10 cellular contexts compared by ENCODE assay signal in genomic region chr3:194521514-194522260, GRCh38. TPM values are rescaled to one million over a fixed set of nuclear protein-coding genes. Genes with fewer than 3 reads are reported as not detected.
DNase-seq lines count a peak whose midpoint lies in the region; ATAC-seq and TF ChIP-seq lines count a peak whose summit lies in the region.
"Had no signal": no experiment of that assay in that cellular context is flagged by ENCODE, and none has a peak within 500 bp of the region (broad histone marks: within the 10 kb centered on the region; RNA-seq: fewer than 3 reads in every experiment).

No MANE protein-coding gene starts in this region.

- H3K4me1 ChIP-seq in adipocyte (ENCODE audit: control insufficient read depth, insufficient read depth, low read length) (peaks cover 36% of the 10 kb centered on the region), mucosa of descending colon (ENCODE audit: low read depth) (peaks cover 3% of the 10 kb centered on the region), esophagus muscularis mucosa (peaks cover 3 to 21% (median 14%) of the 10 kb centered on the region in 4 donors)
- H3K4me1 ChIP-seq: testis had no signal

- intact Hi-C loops in mucosa of descending colon (cut with DNase I, micrococcal nuclease), result no loop called here
- intact Hi-C loops in esophagus muscularis mucosa (cut with DNase I), result no loop called here

- DNase-seq in HCEC 1CT, result peak; percentile 74
- peak; percentile 72 for DNase-seq in adipocyte (ENCODE audit: low read depth)
- DNase-seq in fibroblast of pulmonary artery (ENCODE audit: low read depth), result peak; percentile 95
- peak; percentile 64 for DNase-seq in retinal pigment epithelial cell (ENCODE audit: low read depth)
- no peak for DNase-seq in COLO668 (lab: John Stamatoyannopoulos, UW; ENCODE audit: unreplicated experiment)
- no peak for DNase-seq in mucosa of descending colon
- DNase-seq in esophagus muscularis mucosa (ENCODE audit: extremely low spot score), result no peak
- DNase-seq: effector memory CD8-positive, alpha-beta T cell; T-helper 9 cell; testis had no signal

- no peaks in the 10 kb centered on the region for H3K36me3 ChIP-seq in adipocyte (ENCODE audit: control insufficient read depth, insufficient read depth, low read length, severe bottlenecking)
- H3K36me3 ChIP-seq in mucosa of descending colon (ENCODE audit: low read depth), result no peaks in the 10 kb centered on the region
- no peaks in the 10 kb centered on the region for H3K36me3 ChIP-seq in esophagus muscularis mucosa

- 85% methylated on average over 2 of the region's 2 CpGs for WGBS in esophagus muscularis mucosa

- H3K9ac ChIP-seq in adipocyte (ENCODE audit: low read length), result peak overlapping the region; percentile 23

- no peak for TF ChIP-seq EP300 in esophagus muscularis mucosa (IDR thresholded peaks at IDR 0.05)

- H3K27ac ChIP-seq in esophagus muscularis mucosa (replicated peaks in 1 of 4), result no peak overlapping the region
- H3K27ac ChIP-seq: testis had no signal

- no peak for TF ChIP-seq POLR2A in esophagus muscularis mucosa (IDR thresholded peaks at IDR 0.05; ENCODE audit: low read depth)

- no peak for ATAC-seq in mucosa of descending colon
- ATAC-seq: effector memory CD8-positive, alpha-beta T cell had no signal

- H3K9me3 ChIP-seq in adipocyte (ENCODE audit: control insufficient read depth, low read length), result no peaks in the 10 kb centered on the region
- no peaks in the 10 kb centered on the region for H3K9me3 ChIP-seq in mucosa of descending colon
- no peaks in the 10 kb centered on the region for H3K9me3 ChIP-seq in esophagus muscularis mucosa
- H3K9me3 ChIP-seq: testis had no signal

- H3K4me3 ChIP-seq in adipocyte (ENCODE audit: low read length), result no peak overlapping the region
- peak overlapping the region; percentile 48 for H3K4me3 ChIP-seq in fibroblast of pulmonary artery (replicated peaks; ENCODE audit: low read depth, low read length)
- no peak overlapping the region for H3K4me3 ChIP-seq in retinal pigment epithelial cell (ENCODE audit: low read length)
- no peak overlapping the region for H3K4me3 ChIP-seq in mucosa of descending colon
- no peak overlapping the region for H3K4me3 ChIP-seq in esophagus muscularis mucosa
- H3K4me3 ChIP-seq: testis had no signal

- H3K27me3 ChIP-seq in adipocyte (replicated peaks; ENCODE audit: control insufficient read depth, insufficient read depth, low read length) (no peaks in the 10 kb centered on the region), esophagus muscularis mucosa (no peaks in the 10 kb centered on the region)
- H3K27me3 ChIP-seq: testis had no signal

- TF ChIP-seq CTCF in fibroblast of pulmonary artery (IDR thresholded peaks at IDR 0.05; ENCODE audit: low read length, missing control alignments) (no peak), retinal pigment epithelial cell (conservative IDR thresholded peaks at IDR 0.05; ENCODE audit: low read depth, low read length) (no peak), mucosa of descending colon (IDR thresholded peaks at IDR 0.05) (no peak), esophagus muscularis mucosa (IDR thresholded peaks at IDR 0.05) (no peak)

RNA-seq across cellular contexts. Expression of gene ATP13A3, which starts 34.9 kb away (rescaled TPM):
- total RNA-seq in mucosa of descending colon (10 to 100 TPM; 76.2 to 96.1 (median 83.9) TPM), esophagus muscularis mucosa (100 to 1,000 TPM in 2 of 4 donors, 10 to 100 TPM in 2; 74.7 to 167 (median 91.0) TPM)

Comparison
In these comparisons a context has a peak if more than half of its experiments do, and no peak if none do; other contexts are left out.
1. DNase-seq: peak in HCEC 1CT (single experiment), adipocyte (single experiment), fibroblast of pulmonary artery (single experiment) and retinal pigment epithelial cell (single experiment); none in COLO668 (single experiment), mucosa of descending colon (0 of 3) and esophagus muscularis mucosa (single experiment).